ENCODE assay signal across 13 cellular contexts in genomic region chr22:45866398-45867117, GRCh38.
DNase-seq lines count a peak whose midpoint lies in the region; ATAC-seq and TF ChIP-seq lines count a peak whose summit lies in the region.
"Had no signal": no experiment of that assay in that cellular context is flagged by ENCODE, and none has a peak within 500 bp of the region (broad histone marks: within the 10 kb centered on the region; RNA-seq: fewer than 3 reads in every experiment).

No MANE protein-coding gene starts in this region.

- DNase-seq in epithelial cell of proximal tubule (ENCODE audit: low read depth) (no peak), left lung (peak in 1 of 2 donors; percentile 61), G401 (ENCODE audit: low spot score) (no peak)
- no peak for DNase-seq in activated CD8-positive, alpha-beta T cell treated with anti-CD3 and anti-CD28 coated beads for 36 hours
- DNase-seq: mucosa of descending colon, NCI-H1092, NCI-H345, Peyer's patch had no signal

- H3K4me1 Mint-ChIP-seq in activated CD8-positive, alpha-beta T cell treated with anti-CD3 and anti-CD28 coated beads for 36 hours (ENCODE audit: low read depth) = peaks cover 7% of the 10 kb centered on the region
- peaks cover 21% of the 10 kb centered on the region for H3K4me1 Mint-ChIP-seq in stimulated activated memory B cell treated with anti-CD40 and anti-IgM and Interleukin-4, amounts not matched to agents 10 μg/mL and 1 μg/mL and 100 μg/mL, for 72 hours

- peaks cover 3% of the 10 kb centered on the region for H3K9me3 Mint-ChIP-seq in activated CD8-positive, alpha-beta T cell treated with anti-CD3 and anti-CD28 coated beads for 36 hours
- H3K9me3 Mint-ChIP-seq in stimulated activated memory B cell treated with anti-CD40 and anti-IgM and Interleukin-4, amounts not matched to agents 10 μg/mL and 1 μg/mL and 100 μg/mL, for 72 hours = peaks cover 6% of the 10 kb centered on the region
- H3K9me3 Mint-ChIP-seq: activated naive CD4-positive, alpha-beta T cell treated with anti-CD3 and anti-CD28 coated beads, Interleukin-2, amount 50 U/mL, for 24 hours; T-helper 2 cell treated with Interferon-gamma antibody and Interleukin-4, amounts not matched to agents 5 μg/mL and 100 μg/mL, for 36 hours had no signal

- CTCF ChIA-PET in activated CD8-positive, alpha-beta T cell treated with anti-CD3 and anti-CD28 coated beads for 36 hours (lab: Charles Lee) = no interaction called here

- no peaks in the 10 kb centered on the region for H3K36me3 ChIP-seq in HUES64 (ENCODE audit: insufficient read depth, low read length)
- no peaks in the 10 kb centered on the region for H3K36me3 ChIP-seq in left lung
- H3K36me3 ChIP-seq: Peyer's patch had no signal

- peak; percentile 1 for ATAC-seq in left lung
- ATAC-seq in activated CD8-positive, alpha-beta T cell treated with anti-CD3 and anti-CD28 coated beads for 36 hours = no peak
- ATAC-seq in stimulated activated memory B cell treated with anti-CD40 and anti-IgM and Interleukin-4, amounts not matched to agents 10 μg/mL and 1 μg/mL and 100 μg/mL, for 72 hours = no peak

- POLR2A ChIA-PET in activated CD8-positive, alpha-beta T cell treated with anti-CD3 and anti-CD28 coated beads for 36 hours (lab: Charles Lee) = no interaction called here

- 4% methylated on average over 75 of the region's 75 CpGs for WGBS in HUES64

- no peaks in the 10 kb centered on the region for H3K36me3 Mint-ChIP-seq in activated CD8-positive, alpha-beta T cell treated with anti-CD3 and anti-CD28 coated beads for 36 hours (ENCODE audit: low read depth)
- H3K36me3 Mint-ChIP-seq in stimulated activated memory B cell treated with anti-CD40 and anti-IgM and Interleukin-4, amounts not matched to agents 10 μg/mL and 1 μg/mL and 100 μg/mL, for 72 hours = no peaks in the 10 kb centered on the region

- H3K4me1 ChIP-seq in HUES64 (ENCODE audit: insufficient read depth, low read length) = no peaks in the 10 kb centered on the region
- peaks cover 17 to 25% of the 10 kb centered on the region in 2 donors for H3K4me1 ChIP-seq in left lung

- H3K4me3 ChIP-seq in HUES64 (ENCODE audit: low read length) (peak overlapping the region; percentile 40), epithelial cell of proximal tubule (ENCODE audit: low read depth, low read length) (peak overlapping the region; percentile 35), left lung (peak overlapping the region in 1 of 2 donors; percentile 13), skin epidermis (peak overlapping the region in 6 of 7 experiments; percentile 2 to 37 (median 13))
- H3K4me3 ChIP-seq: mucosa of descending colon had no signal

- H3K27me3 ChIP-seq in HUES64 (ENCODE audit: insufficient read depth, low read length) (peaks cover 60% of the 10 kb centered on the region), left lung (peaks cover 11 to 72% of the 10 kb centered on the region in 2 donors)

- H3K9ac ChIP-seq in HUES64 (ENCODE audit: low read depth, low read length) = peak overlapping the region; percentile 21; the same call in 1 of the 2 replicates

- H3K27me3 Mint-ChIP-seq in activated CD8-positive, alpha-beta T cell treated with anti-CD3 and anti-CD28 coated beads for 36 hours = peaks cover 39% of the 10 kb centered on the region
- H3K27me3 Mint-ChIP-seq in stimulated activated memory B cell treated with anti-CD40 and anti-IgM and Interleukin-4, amounts not matched to agents 10 μg/mL and 1 μg/mL and 100 μg/mL, for 72 hours = peaks cover 48% of the 10 kb centered on the region

- TF ChIP-seq CTCF in epithelial cell of proximal tubule (conservative IDR thresholded peaks at IDR 0.05; ENCODE audit: low read depth, low read length) = no peak
- no peak for TF ChIP-seq CTCF in left lung (IDR thresholded peaks at IDR 0.05)
- TF ChIP-seq CTCF in activated CD8-positive, alpha-beta T cell treated with anti-CD3 and anti-CD28 coated beads for 36 hours (IDR thresholded peaks at IDR 0.05) = no peak

- H3K27ac Mint-ChIP-seq in activated CD8-positive, alpha-beta T cell treated with anti-CD3 and anti-CD28 coated beads for 36 hours = no peak overlapping the region
- no peak overlapping the region for H3K27ac Mint-ChIP-seq in stimulated activated memory B cell treated with anti-CD40 and anti-IgM and Interleukin-4, amounts not matched to agents 10 μg/mL and 1 μg/mL and 100 μg/mL, for 72 hours
- H3K27ac Mint-ChIP-seq: activated naive CD4-positive, alpha-beta T cell treated with anti-CD3 and anti-CD28 coated beads, Interleukin-2, amount 50 U/mL, for 24 hours; T-helper 2 cell treated with Interferon-gamma antibody and Interleukin-4, amounts not matched to agents 5 μg/mL and 100 μg/mL, for 36 hours had no signal

- H3K27ac ChIP-seq in HUES64 (ENCODE audit: low read depth, low read length) (no peak overlapping the region), left lung (no peak overlapping the region), skin epidermis (peak overlapping the region in 7 of 21 experiments; percentile 20 to 57 (median 34))
- H3K27ac ChIP-seq: Peyer's patch had no signal

- H3K4me3 Mint-ChIP-seq in activated CD8-positive, alpha-beta T cell treated with anti-CD3 and anti-CD28 coated beads for 36 hours = no peak overlapping the region
- H3K4me3 Mint-ChIP-seq in stimulated activated memory B cell treated with anti-CD40 and anti-IgM and Interleukin-4, amounts not matched to agents 10 μg/mL and 1 μg/mL and 100 μg/mL, for 72 hours = no peak overlapping the region
- H3K4me3 Mint-ChIP-seq: activated naive CD4-positive, alpha-beta T cell treated with anti-CD3 and anti-CD28 coated beads, Interleukin-2, amount 50 U/mL, for 24 hours; T-helper 2 cell treated with Interferon-gamma antibody and Interleukin-4, amounts not matched to agents 5 μg/mL and 100 μg/mL, for 36 hours had no signal

- intact Hi-C loops in left lung (cut with DNase I) = loop anchor here in 1 of 2 donors (10.0 kb wide), 2 partner anchors 232 to 292 kb away; no protein-coding TSS in a partner anchor
- intact Hi-C loops in activated CD8-positive, alpha-beta T cell treated with anti-CD3 and anti-CD28 coated beads for 36 hours (cut with micrococcal nuclease) = no loop called here

- in situ Hi-C loops in G401 (cut with HindIII; ENCODE audit: low sequenced_read_pairs) = no loop called here

- H3K9me3 ChIP-seq in HUES64 (ENCODE audit: insufficient read depth, low read depth, low read length) (no peaks in the 10 kb centered on the region), left lung (no peaks in the 10 kb centered on the region)
- H3K9me3 ChIP-seq: mucosa of descending colon, Peyer's patch had no signal
